In genomic region chr7:94236960-94237359, GRCh38 we compare ENCODE assay signal across 13 cellular contexts.
DNase-seq lines count a peak whose midpoint lies in the region; ATAC-seq and TF ChIP-seq lines count a peak whose summit lies in the region.
"Had no signal": no experiment of that assay in that cellular context is flagged by ENCODE, and none has a peak within 500 bp of the region (broad histone marks: within the 10 kb centered on the region; RNA-seq: fewer than 3 reads in every experiment).

No MANE protein-coding gene starts in this region.

- TF ChIP-seq CTCF in OCI-LY3 (IDR thresholded peaks at IDR 0.05; ENCODE audit: low read depth, low read length) (no peak), endodermal cell (conservative IDR thresholded peaks at IDR 0.05) (no peak), neural progenitor cell (IDR thresholded peaks at IDR 0.05) (no peak)

- H3K79me2 ChIP-seq in OCI-LY3 (ENCODE audit: low read length): no peaks in the 10 kb centered on the region
- no peaks in the 10 kb centered on the region for H3K79me2 ChIP-seq in neural progenitor cell (ENCODE audit: low read depth)

- 55 to 63% methylated on average over 1 to 2 of the region's 2 CpGs for WGBS in endodermal cell (ENCODE audit: insufficient coverage in 1 of 2, insufficient read length in 1 of 2), 2 experiments

- H3K27me3 ChIP-seq in OCI-LY3 (ENCODE audit: low read depth, low read length) (no peaks in the 10 kb centered on the region), endodermal cell (ENCODE audit: control insufficient read depth, insufficient read depth, low read length, poor library complexity, severe bottlenecking) (peaks cover 36% of the 10 kb centered on the region), neural progenitor cell (peaks cover 81% of the 10 kb centered on the region)

- H3F3A ChIP-seq in neural progenitor cell (ENCODE audit: low read depth): peaks cover 16% of the 10 kb centered on the region

- no peak for ATAC-seq in GM21737 (IDR thresholded peaks at IDR 0.05; ENCODE audit: unreplicated experiment)

- H3K4me1 ChIP-seq in OCI-LY3 (ENCODE audit: low read length) (peaks cover 11% of the 10 kb centered on the region), endodermal cell (ENCODE audit: control insufficient read depth, insufficient read depth, low read length) (peaks cover 8% of the 10 kb centered on the region), neural progenitor cell (peaks cover 33% of the 10 kb centered on the region)

- H4K20me1 ChIP-seq in OCI-LY3 (ENCODE audit: insufficient read depth, low read length) (no peaks in the 10 kb centered on the region), neural progenitor cell (ENCODE audit: low read depth) (no peaks in the 10 kb centered on the region)

- 0 out of 2 replicates have a peak overlapping the region, but pooled peaks have one; percentile 19 for H2AFZ ChIP-seq in OCI-LY3 (ENCODE audit: low read depth, low read length)
- H2AFZ ChIP-seq in neural progenitor cell (replicated peaks): no peak overlapping the region
- H2AFZ ChIP-seq: GM23248 had no signal

- H3K36me3 Mint-ChIP-seq in endodermal cell (ENCODE audit: low read depth) (no peaks in the 10 kb centered on the region), neural progenitor cell (no peaks in the 10 kb centered on the region)
- H3K36me3 Mint-ChIP-seq: CD4-positive, alpha-beta memory T cell had no signal

- H3K27ac Mint-ChIP-seq in endodermal cell (no peak overlapping the region), neural progenitor cell (peak overlapping the region; percentile 13)
- H3K27ac Mint-ChIP-seq: CD4-positive, alpha-beta memory T cell had no signal

- H3K4me2 ChIP-seq in OCI-LY3 (ENCODE audit: low read length): no peak overlapping the region
- peak overlapping the region; percentile 51 for H3K4me2 ChIP-seq in neural progenitor cell

- H3K4me3 ChIP-seq in OCI-LY3 (ENCODE audit: low read length) (no peak overlapping the region), endodermal cell (ENCODE audit: low read length) (no peak overlapping the region), neural progenitor cell (no peak overlapping the region)
- H3K4me3 ChIP-seq: GM23248 had no signal

- H3K27ac ChIP-seq in OCI-LY3 (ENCODE audit: low read length) (no peak overlapping the region), endodermal cell (ENCODE audit: low read depth, low read length) (no peak overlapping the region), neural progenitor cell (no peak overlapping the region)
- H3K27ac ChIP-seq: GM23248 had no signal

- H3K27me3 Mint-ChIP-seq in endodermal cell (ENCODE audit: insufficient read depth) (peaks cover 62% of the 10 kb centered on the region), neural progenitor cell (ENCODE audit: insufficient read depth, low read depth) (peaks cover 2% of the 10 kb centered on the region)

- H3K4me3 Mint-ChIP-seq in endodermal cell: no peak overlapping the region
- H3K4me3 Mint-ChIP-seq in neural progenitor cell: no peak overlapping the region
- H3K4me3 Mint-ChIP-seq: CD4-positive, alpha-beta memory T cell had no signal

- peak; percentile 51 for DNase-seq in endodermal cell
- no peak for DNase-seq in neural progenitor cell (ENCODE audit: low spot score)
- no peak for DNase-seq in stimulated activated naive CD4-positive, alpha-beta T cell (lab: John Stamatoyannopoulos, UW)
- DNase-seq in kidney tubule cell (ENCODE audit: low spot score): no peak
- DNase-seq: C1 segment of cervical spinal cord; Calu3; CD4-positive, alpha-beta memory T cell; COR-L47; DND-41; GM23248; HCEC 1CT had no signal

- peaks cover 5% of the 10 kb centered on the region for H3K9me3 Mint-ChIP-seq in endodermal cell
- peaks cover 6% of the 10 kb centered on the region for H3K9me3 Mint-ChIP-seq in neural progenitor cell

- H3K36me3 ChIP-seq in OCI-LY3 (replicated peaks; ENCODE audit: low read depth, low read length) (no peaks in the 10 kb centered on the region), endodermal cell (ENCODE audit: control insufficient read depth, insufficient read depth, low read length) (no peaks in the 10 kb centered on the region), neural progenitor cell (no peaks in the 10 kb centered on the region)

- H3K4me1 Mint-ChIP-seq in endodermal cell (peaks cover 30% of the 10 kb centered on the region), neural progenitor cell (peaks cover 31% of the 10 kb centered on the region)
- H3K4me1 Mint-ChIP-seq: CD4-positive, alpha-beta memory T cell had no signal

- H3K9me3 ChIP-seq in OCI-LY3 (ENCODE audit: insufficient read depth, low read length) (no peaks in the 10 kb centered on the region; the same call in 1 of the 2 replicates), endodermal cell (ENCODE audit: control insufficient read depth, low read length) (peaks cover 10% of the 10 kb centered on the region), neural progenitor cell (ENCODE audit: low read depth) (no peaks in the 10 kb centered on the region)

- H3K9ac ChIP-seq in OCI-LY3 (ENCODE audit: low read length) (no peak overlapping the region), endodermal cell (ENCODE audit: extremely low read depth, low read length, poor library complexity, severe bottlenecking) (no peak overlapping the region), neural progenitor cell (no peak overlapping the region)
- H3K9ac ChIP-seq: GM23248 had no signal
